ENCODE assay signal across 8 cellular contexts in the genomic region with DNA sequence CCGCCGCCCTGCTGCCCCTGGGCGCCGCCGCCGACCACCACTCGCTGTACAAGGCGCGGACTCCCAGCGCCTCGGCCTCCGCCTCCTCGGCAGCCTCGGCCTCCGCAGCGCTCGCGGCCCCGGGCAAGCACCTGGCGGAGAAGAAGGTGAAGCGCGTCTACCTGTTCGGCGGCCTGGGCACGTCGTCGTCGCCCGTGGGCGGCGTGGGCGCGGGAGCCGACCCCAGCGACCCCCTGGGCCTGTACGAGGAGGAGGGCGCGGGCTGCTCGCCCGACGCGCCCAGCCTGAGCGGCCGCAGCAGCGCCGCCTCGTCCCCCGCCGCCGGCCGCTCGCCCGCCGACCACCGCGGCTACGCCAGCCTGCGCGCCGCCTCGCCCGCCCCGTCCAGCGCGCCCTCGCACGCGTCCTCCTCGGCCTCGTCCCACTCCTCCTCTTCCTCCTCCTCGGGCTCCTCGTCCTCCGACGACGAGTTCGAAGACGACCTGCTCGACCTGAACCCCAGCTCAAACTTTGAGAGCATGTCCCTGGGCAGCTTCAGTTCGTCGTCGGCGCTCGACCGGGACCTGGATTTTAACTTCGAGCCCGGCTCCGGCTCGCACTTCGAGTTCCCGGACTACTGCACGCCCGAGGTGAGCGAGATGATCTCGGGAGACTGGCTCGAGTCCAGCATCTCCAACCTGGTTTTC. TPM values are rescaled to one million over a fixed set of nuclear protein-coding genes. Genes with fewer than 3 reads are reported as not detected.
DNase-seq lines count a peak whose midpoint lies in the region; ATAC-seq and TF ChIP-seq lines count a peak whose summit lies in the region.

No MANE protein-coding gene starts in this region.

- H3K27me3 ChIP-seq in DOHH2 (ENCODE audit: control insufficient read depth, low read length): peaks cover 10% of the 10 kb centered on the region; the same call in 1 of the 2 replicates

- peak overlapping the region; percentile 91 for H3K4me3 ChIP-seq in DOHH2 (ENCODE audit: low read length)

- peak overlapping the region; percentile 85 for H3K4me2 ChIP-seq in DOHH2 (ENCODE audit: low read length)

- peak overlapping the region; percentile 56; the same call in 1 of the 2 replicates for H3K27ac ChIP-seq in DOHH2 (ENCODE audit: low read depth, low read length)

- intact Hi-C loops in sciatic nerve (cut with DNase I): no loop called here

- H3K4me1 ChIP-seq in DOHH2 (ENCODE audit: control insufficient read depth, low read length): peaks cover 45% of the 10 kb centered on the region

- peak overlapping the region; percentile 80 for H3K4me3 Mint-ChIP-seq in activated naive CD8-positive, alpha-beta T cell treated with anti-CD3 and anti-CD28 coated beads for 36 hours

- H3K27me3 Mint-ChIP-seq in activated naive CD8-positive, alpha-beta T cell treated with anti-CD3 and anti-CD28 coated beads for 36 hours: peaks cover 55% of the 10 kb centered on the region

- H3K79me2 ChIP-seq in DOHH2 (ENCODE audit: control insufficient read depth, low read length): peaks cover 26% of the 10 kb centered on the region

- peaks cover 9% of the 10 kb centered on the region; the same call in 1 of the 2 replicates for H3F3A ChIP-seq in DOHH2 (ENCODE audit: control insufficient read depth, insufficient read depth)

- peak overlapping the region; percentile 73 for H3K27ac Mint-ChIP-seq in activated naive CD8-positive, alpha-beta T cell treated with anti-CD3 and anti-CD28 coated beads for 36 hours

- H3K9me3 ChIP-seq in DOHH2 (ENCODE audit: control insufficient read depth, insufficient read depth, low read length): no peaks in the 10 kb centered on the region

- no peaks in the 10 kb centered on the region for H3K9me3 Mint-ChIP-seq in activated naive CD8-positive, alpha-beta T cell treated with anti-CD3 and anti-CD28 coated beads for 36 hours

- TF ChIP-seq CTCF in DOHH2 (IDR thresholded peaks at IDR 0.05; ENCODE audit: low read depth, low read length, poor library complexity, severe bottlenecking) (no peak), GM20000 (IDR thresholded peaks at IDR 0.05; ENCODE audit: extremely low read depth, missing control alignments) (no peak)

- no peak for ATAC-seq in sciatic nerve

- H3K9me2 ChIP-seq in DOHH2 (replicated peaks; ENCODE audit: control insufficient read depth, low read length): no peaks in the 10 kb centered on the region

- no peaks in the 10 kb centered on the region for H3K36me3 Mint-ChIP-seq in activated naive CD8-positive, alpha-beta T cell treated with anti-CD3 and anti-CD28 coated beads for 36 hours

- no peaks in the 10 kb centered on the region for H4K20me1 ChIP-seq in DOHH2 (ENCODE audit: control insufficient read depth, insufficient read depth, low read depth, low read length)

- 0 out of 2 replicates have a peak, but pooled peaks cover 4% of the 10 kb centered on the region for H3K36me3 ChIP-seq in DOHH2 (ENCODE audit: control insufficient read depth, low read length)

- DNase-seq in GM20000 (ENCODE audit: low spot score): peak; percentile 68
- DNase-seq in LoVo (ENCODE audit: low spot score): peak; percentile 17
- peak; percentile 29 for DNase-seq in activated naive CD8-positive, alpha-beta T cell treated with anti-CD3 and anti-CD28 coated beads for 36 hours
- DNase-seq in hepatic stellate cell (ENCODE audit: low spot score): peak; percentile 43
- peak; percentile 75 for DNase-seq in sciatic nerve (ENCODE audit: low spot score)
- DNase-seq in epidermal melanocyte (ENCODE audit: insufficient read length, low spot score): no peak
- no peak for DNase-seq in iPS-NIHi7 (ENCODE audit: extremely low spot score)

- H3K4me1 Mint-ChIP-seq in activated naive CD8-positive, alpha-beta T cell treated with anti-CD3 and anti-CD28 coated beads for 36 hours: peaks cover 24% of the 10 kb centered on the region

RNA-seq across cellular contexts. Expression of a gene that starts 1.9 kb away (rescaled TPM):
- total RNA-seq in activated naive CD8-positive, alpha-beta T cell treated with anti-CD3 and anti-CD28 coated beads for 36 hours: under 1 TPM; 0.54 to 0.70 TPM
- 18.6 TPM for total RNA-seq in sciatic nerve

Comparison
In these comparisons a context has a peak if more than half of its experiments do, and no peak if none do; other contexts are left out.
1. DNase-seq: peak in GM20000 (single experiment), LoVo (single experiment), activated naive CD8-positive, alpha-beta T cell treated with anti-CD3 and anti-CD28 coated beads for 36 hours (single experiment), hepatic stellate cell (single experiment) and sciatic nerve (single experiment); none in epidermal melanocyte (single experiment) and iPS-NIHi7 (single experiment).
2. RNA of a gene that starts 1.9 kb away (total RNA-seq): 18.6 TPM in sciatic nerve (single experiment); 0.54 to 0.70 TPM in activated naive CD8-positive, alpha-beta T cell treated with anti-CD3 and anti-CD28 coated beads for 36 hours; every median in the first group is over 10 times any median in the second.